22 cellular contexts compared by ENCODE assay signal in the genomic region with DNA sequence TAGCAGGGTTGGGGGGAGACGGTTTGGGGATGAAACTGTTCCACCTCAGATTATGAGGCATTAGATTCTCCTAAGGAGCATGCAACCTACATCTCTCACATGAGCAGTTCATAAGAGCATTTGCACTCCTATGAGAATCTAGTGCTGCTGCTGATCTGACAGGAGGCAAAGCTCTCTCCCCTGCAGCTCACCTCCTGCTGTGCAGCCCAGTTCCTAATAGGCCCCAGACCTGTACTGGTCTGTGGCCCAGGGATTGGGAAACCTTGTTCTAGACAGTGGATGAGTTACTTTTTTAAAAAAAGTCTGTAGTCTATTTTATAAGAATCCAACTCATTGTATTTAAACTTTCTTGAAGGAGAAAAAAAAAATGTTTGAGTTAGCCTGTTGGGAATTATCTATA.
"Had no signal": no experiment of that assay in that cellular context is flagged by ENCODE, and none has a peak within 500 bp of the region (broad histone marks: within the 10 kb centered on the region; RNA-seq: fewer than 3 reads in every experiment).

No MANE protein-coding gene starts in this region.

- H3K27ac ChIP-seq: left lung, lower lobe of right lung, ovary, right atrium auricular region, right lobe of liver, suprapubic skin, thoracic aorta, tibial artery, upper lobe of right lung had no signal

- H3K27ac Mint-ChIP-seq: natural killer cell treated with Interleukin-12 subunit alpha and Interleukin-12 subunit beta and Interleukin-15 and Interleukin-18, amount 100 ng/mL, for 72 hours; progenitor cell of endocrine pancreas; stimulated activated naive CD8-positive, alpha-beta T cell treated with anti-CD3 and anti-CD28 coated beads, Interleukin-15, Interleukin-2, amounts not matched to agents 100 ng/mL and 50 ng/mL, for 24 hours had no signal

- DNase-seq: hippocampal formation; left colon; left lung; lower lobe of right lung; mammary epithelial cell; mesenchymal stem cell; ovary; right lobe of liver; stimulated activated CD4-positive, alpha-beta T cell treated with anti-CD3 and anti-CD28 coated beads, Interleukin-12 subunit alpha, Interleukin-12 subunit beta, amount 100 ng/mL, for 4 hours; stimulated activated CD4-positive, alpha-beta T cell treated with anti-CD3 and anti-CD28 coated beads, Interleukin-15, amount 100 ng/mL, for 24 hours; stimulated activated CD4-positive, alpha-beta T cell treated with anti-CD3 and anti-CD28 coated beads, Interleukin-2, amount 100 ng/mL, for 24 hours; stimulated activated CD4-positive, alpha-beta T cell treated with anti-CD3 and anti-CD28 coated beads, Interleukin-4, amount 100 ng/mL, for 1 hour; stimulated activated naive CD4-positive, alpha-beta T cell; tibial artery; upper lobe of right lung had no signal

- H3K36me3 ChIP-seq: left lung, lower lobe of right lung, ovary, right atrium auricular region, right lobe of liver, suprapubic skin, thoracic aorta, tibial artery, upper lobe of right lung had no signal

- H3K27me3 ChIP-seq: left lung, ovary, right atrium auricular region, right lobe of liver, suprapubic skin, tibial artery, upper lobe of right lung had no signal

- H3K36me3 Mint-ChIP-seq: natural killer cell treated with Interleukin-12 subunit alpha and Interleukin-12 subunit beta and Interleukin-15 and Interleukin-18, amount 100 ng/mL, for 72 hours had no signal

- ATAC-seq: left colon; left lung; lower lobe of right lung; natural killer cell treated with Interleukin-12 subunit alpha and Interleukin-12 subunit beta and Interleukin-15 and Interleukin-18, amount 100 ng/mL, for 72 hours; right lobe of liver; upper lobe of right lung had no signal

- H3K4me3 ChIP-seq: left lung, lower lobe of right lung, ovary, right atrium auricular region, right lobe of liver, smooth muscle cell, suprapubic skin, thoracic aorta, tibial artery, upper lobe of right lung had no signal

- H3K9me3 Mint-ChIP-seq: natural killer cell treated with Interleukin-12 subunit alpha and Interleukin-12 subunit beta and Interleukin-15 and Interleukin-18, amount 100 ng/mL, for 72 hours had no signal

- H3K4me1 ChIP-seq: left lung, lower lobe of right lung, right atrium auricular region, right lobe of liver, upper lobe of right lung had no signal

- H3K9me3 ChIP-seq: left lung, lower lobe of right lung, ovary, right atrium auricular region, right lobe of liver, suprapubic skin, thoracic aorta, tibial artery, upper lobe of right lung had no signal

- H3K4me3 Mint-ChIP-seq: natural killer cell treated with Interleukin-12 subunit alpha and Interleukin-12 subunit beta and Interleukin-15 and Interleukin-18, amount 100 ng/mL, for 72 hours; stimulated activated naive CD8-positive, alpha-beta T cell treated with anti-CD3 and anti-CD28 coated beads, Interleukin-15, Interleukin-2, amounts not matched to agents 100 ng/mL and 50 ng/mL, for 24 hours had no signal
